In genomic region chr1:113677250-113678158, GRCh38 we compare ENCODE assay signal across 1 cellular context.
TF ChIP-seq lines count a peak whose summit lies in the region.

No MANE protein-coding gene starts in this region.

TF ChIP-seq in K562, 482 proteins besides CTCF, POLR2A, EP300 and RAD21 (continued from another document):
- TF ChIP-seq MLLT1 (IDR thresholded peaks at IDR 0.05): peak in 1 of 2 experiments; percentile 86; a peak in 2 of 4 replicates
- TF ChIP-seq ZNF324 (CRISPR knock-in tag; IDR thresholded peaks at IDR 0.05): no peak
